ENCODE assay signal across 8 cellular contexts in genomic region chr22:50209893-50210292, GRCh38. TPM values are rescaled to one million over a fixed set of nuclear protein-coding genes. Genes with fewer than 3 reads are reported as not detected.
DNase-seq lines count a peak whose midpoint lies in the region; ATAC-seq and TF ChIP-seq lines count a peak whose summit lies in the region.

No MANE protein-coding gene starts in this region.

- H3K4me3 ChIP-seq in BLaER1 treated with 17β-estradiol and CSF1 and Interleukin-3, amounts not matched to agents 10 nM and 100 nM = no peak overlapping the region
- H3K4me3 ChIP-seq in H7 (ENCODE audit: insufficient read depth, low read depth, low read length) (no peak overlapping the region), RWPE2 (ENCODE audit: severe bottlenecking) (no peak overlapping the region), heart left ventricle (no peak overlapping the region), gastrocnemius medialis (no peak overlapping the region)

- no peaks in the 10 kb centered on the region for H3K27me3 ChIP-seq in BLaER1 treated with 17β-estradiol and CSF1 and Interleukin-3, amounts not matched to agents 10 nM and 100 nM
- H3K27me3 ChIP-seq in H7 (ENCODE audit: control insufficient read depth, insufficient read depth, low read length) (no peaks in the 10 kb centered on the region), RWPE2 (ENCODE audit: insufficient read depth, poor library complexity, severe bottlenecking) (no peaks in the 10 kb centered on the region), heart left ventricle (no peaks in the 10 kb centered on the region), gastrocnemius medialis (no peaks in the 10 kb centered on the region)

- no peak for TF ChIP-seq POLR2A in heart left ventricle (IDR thresholded peaks at IDR 0.05)
- no peak for TF ChIP-seq POLR2A in gastrocnemius medialis (IDR thresholded peaks at IDR 0.05)

- H3K27ac ChIP-seq in BLaER1 treated with 17β-estradiol and CSF1 and Interleukin-3, amounts not matched to agents 10 nM and 100 nM = no peak overlapping the region
- H3K27ac ChIP-seq in RWPE2 (ENCODE audit: poor library complexity, severe bottlenecking) = no peak overlapping the region
- H3K27ac ChIP-seq in heart left ventricle = no peak overlapping the region
- peak overlapping the region in 1 of 4 donors; percentile 83 for H3K27ac ChIP-seq in gastrocnemius medialis

- intact Hi-C loops in heart left ventricle (cut with DNase I) (loop anchor here in 9 of 10 donors (1.0 to 5.0 kb wide), 5 partner anchors 61 to 278 kb away; no protein-coding TSS in a partner anchor), gastrocnemius medialis (cut with DNase I; ENCODE audit: low total_unique reads) (loop anchor here (5.0 to 10.0 kb wide), 3 partner anchors 42 to 275 kb away; partner anchors contain the start of gene HDAC10)

- 0 out of 22 replicates have a peak overlapping the region, but pooled peaks of 1 of the 11 experiments have one; percentile 8 for H3K9ac ChIP-seq in BLaER1 treated with 17β-estradiol and CSF1 and Interleukin-3, amounts not matched to agents 10 nM and 100 nM

- WGBS in heart left ventricle, 4 donors = 55 to 66% (median 62%) methylated on average over 19 to 20 of the region's 20 CpGs

- H3K9me3 Mint-ChIP-seq in activated naive CD4-positive, alpha-beta T cell treated with anti-CD3 and anti-CD28 coated beads, Interleukin-2, amount 50 U/mL, for 72 hours = no peaks in the 10 kb centered on the region

- DNase-seq in H7 (peak; percentile 93), RWPE2 (ENCODE audit: low spot score) (no peak), heart left ventricle (peak in 3 of 5 donors; percentile 69 to 80 (median 78)), gastrocnemius medialis (peak in 1 of 2 donors; percentile 64), amniotic stem cell (lab: John Stamatoyannopoulos, UW) (no peak), NCI-H2107 (lab: John Stamatoyannopoulos, UW) (no peak)
- peak; percentile 63 to 74 for DNase-seq in activated naive CD4-positive, alpha-beta T cell treated with anti-CD3 and anti-CD28 coated beads, Interleukin-2, amount 50 U/mL, for 72 hours (ENCODE audit: low spot score in 2 of 2)

- H3K4me1 ChIP-seq in BLaER1 treated with 17β-estradiol and CSF1 and Interleukin-3, amounts not matched to agents 10 nM and 100 nM = peaks cover 29 to 55% (median 50%) of the 10 kb centered on the region in 10 experiments
- no peaks in the 10 kb centered on the region for H3K4me1 ChIP-seq in RWPE2 (ENCODE audit: insufficient read depth, poor library complexity, severe bottlenecking)
- peaks cover 0 to 33% (median 20%) of the 10 kb centered on the region in 12 donors for H3K4me1 ChIP-seq in heart left ventricle
- H3K4me1 ChIP-seq in gastrocnemius medialis = peaks cover 20 to 26% of the 10 kb centered on the region in 2 donors

- ATAC-seq in RWPE2 (ENCODE audit: low read depth) (peak; percentile 50; the same call in 1 of the 3 replicates), heart left ventricle (peak in 3 of 4 donors; percentile 23 to 35 (median 29)), gastrocnemius medialis (peak in 1 of 2 donors; percentile 19)
- peak; percentile 68 to 71 for ATAC-seq in activated naive CD4-positive, alpha-beta T cell treated with anti-CD3 and anti-CD28 coated beads, Interleukin-2, amount 50 U/mL, for 72 hours

- in situ Hi-C loops in gastrocnemius medialis (cut with MboI; ENCODE audit: low sequenced_read_pairs in 4 of 4) = loop anchor here in 1 of 4 donors (10.0 kb wide), 1 partner anchor 275 kb away; no protein-coding TSS in a partner anchor

- H3K36me3 ChIP-seq in BLaER1 treated with 17β-estradiol and CSF1 and Interleukin-3, amounts not matched to agents 10 nM and 100 nM = peaks cover 58 to 95% (median 70%) of the 10 kb centered on the region in 11 experiments
- H3K36me3 ChIP-seq in H7 (replicated peaks; ENCODE audit: control insufficient read depth, insufficient read depth, low read length) (peaks cover 7% of the 10 kb centered on the region), RWPE2 (ENCODE audit: low read depth) (peaks cover 74% of the 10 kb centered on the region), heart left ventricle (peaks cover 0 to 85% (median 72%) of the 10 kb centered on the region in 9 donors), gastrocnemius medialis (peaks cover 0 to 50% of the 10 kb centered on the region in 2 donors)

- peaks cover 0 to 3% of the 10 kb centered on the region in 2 donors for H3K36me3 Mint-ChIP-seq in activated naive CD4-positive, alpha-beta T cell treated with anti-CD3 and anti-CD28 coated beads, Interleukin-2, amount 50 U/mL, for 72 hours

- no peaks in the 10 kb centered on the region for H3K9me3 ChIP-seq in BLaER1 treated with 17β-estradiol and CSF1 and Interleukin-3, amounts not matched to agents 10 nM and 100 nM (replicated peaks in 1 of 11)
- H3K9me3 ChIP-seq in RWPE2 (ENCODE audit: severe bottlenecking) = no peaks in the 10 kb centered on the region
- no peaks in the 10 kb centered on the region for H3K9me3 ChIP-seq in heart left ventricle
- no peaks in the 10 kb centered on the region for H3K9me3 ChIP-seq in gastrocnemius medialis

- peak overlapping the region; percentile 37 to 77 for H3K27ac Mint-ChIP-seq in activated naive CD4-positive, alpha-beta T cell treated with anti-CD3 and anti-CD28 coated beads, Interleukin-2, amount 50 U/mL, for 72 hours

- H4K20me1 ChIP-seq in BLaER1 treated with 17β-estradiol and CSF1 and Interleukin-3, amounts not matched to agents 10 nM and 100 nM = peaks cover 97 to 100% (median 100%) of the 10 kb centered on the region in 11 experiments

- TF ChIP-seq CTCF in RWPE2 (IDR thresholded peaks at IDR 0.05; ENCODE audit: poor library complexity, severe bottlenecking) (peak; percentile 86), heart left ventricle (IDR thresholded peaks at IDR 0.05) (peak; percentile 74 to 87 (median 80)), gastrocnemius medialis (IDR thresholded peaks at IDR 0.05 in 4 of 5, conservative IDR thresholded peaks at IDR 0.05 in 1 of 5) (peak; percentile 54 to 87 (median 77))

- H3K4me2 ChIP-seq in BLaER1 treated with 17β-estradiol and CSF1 and Interleukin-3, amounts not matched to agents 10 nM and 100 nM = peak overlapping the region in 7 of 11 experiments; percentile 23 to 96 (median 58); a peak in 11 of 22 replicates

RNA-seq across cellular contexts. Expression of gene SELENOO, which starts 9.1 kb away (rescaled TPM):
- 27.8 and 29.9 TPM in 2 replicates for total RNA-seq in H7 (2014; rRNA removed; shearing (Covaris generic))
- 10 to 100 TPM; 22.5 to 23.4 TPM for total RNA-seq in activated naive CD4-positive, alpha-beta T cell treated with anti-CD3 and anti-CD28 coated beads, Interleukin-2, amount 50 U/mL, for 72 hours
- total RNA-seq in heart left ventricle = 10 to 100 TPM; 10.4 to 23.8 (median 12.8) TPM
- 10 to 100 TPM; 16.0 to 20.4 TPM for polyA plus RNA-seq in heart left ventricle
- 10 to 100 TPM; 26.4 to 54.9 (median 34.0) TPM for total RNA-seq in gastrocnemius medialis

RNA-seq across cellular contexts. Expression of gene TRABD, which starts 24.2 kb away (rescaled TPM):
- 83.1 and 84.6 TPM in 2 replicates for total RNA-seq in H7 (2014; rRNA removed; shearing (Covaris generic))
- 10 to 100 TPM; 84.4 to 98.2 TPM for total RNA-seq in activated naive CD4-positive, alpha-beta T cell treated with anti-CD3 and anti-CD28 coated beads, Interleukin-2, amount 50 U/mL, for 72 hours
- total RNA-seq in heart left ventricle (10 to 100 TPM; 14.3 to 28.1 (median 17.5) TPM), gastrocnemius medialis (10 to 100 TPM; 21.4 to 30.3 (median 24.5) TPM)
- 10 to 100 TPM; 25.8 to 32.9 TPM for polyA plus RNA-seq in heart left ventricle

RNA-seq across cellular contexts. Expression of gene TUBGCP6, which starts 34.9 kb away (rescaled TPM):
- 24.0 and 31.6 TPM in 2 replicates for total RNA-seq in H7 (2014; rRNA removed; shearing (Covaris generic))
- 10 to 100 TPM; 49.6 to 50.9 TPM for total RNA-seq in activated naive CD4-positive, alpha-beta T cell treated with anti-CD3 and anti-CD28 coated beads, Interleukin-2, amount 50 U/mL, for 72 hours
- total RNA-seq in heart left ventricle (10 to 100 TPM; 14.1 to 28.8 (median 18.1) TPM), gastrocnemius medialis (10 to 100 TPM; 18.7 to 27.4 (median 19.2) TPM)
- 10 to 100 TPM; 11.6 to 17.7 TPM for polyA plus RNA-seq in heart left ventricle

RNA-seq across cellular contexts. Expression of gene PANX2, which starts 39.4 kb away (rescaled TPM):
- 2.2 and 2.6 TPM in 2 replicates for total RNA-seq in H7 (2014; rRNA removed; shearing (Covaris generic))
- total RNA-seq in activated naive CD4-positive, alpha-beta T cell treated with anti-CD3 and anti-CD28 coated beads, Interleukin-2, amount 50 U/mL, for 72 hours = 1 to 10 TPM; 2.1 to 2.5 TPM
- under 1 TPM in 5 of 9 donors, not detected in 4; 0.08 to 0.77 (median 0.56) TPM for total RNA-seq in heart left ventricle
- under 1 TPM in 1 of 2 donors, not detected in 1; 0.08 TPM for polyA plus RNA-seq in heart left ventricle
- under 1 TPM in 2 of 4 donors, not detected in 2; 0.40 to 0.83 TPM for total RNA-seq in gastrocnemius medialis

RNA-seq across cellular contexts. Expression of gene HDAC10, which starts 41.2 kb away (rescaled TPM):
- total RNA-seq in H7 (2014; rRNA removed; shearing (Covaris generic)) = 15.7 and 22.4 TPM in 2 replicates
- 10 to 100 TPM; 43.7 to 67.3 TPM for total RNA-seq in activated naive CD4-positive, alpha-beta T cell treated with anti-CD3 and anti-CD28 coated beads, Interleukin-2, amount 50 U/mL, for 72 hours
- total RNA-seq in heart left ventricle (10 to 100 TPM in 6 of 9 donors, 1 to 10 TPM in 3; 6.8 to 22.4 (median 10.9) TPM), gastrocnemius medialis (10 to 100 TPM in 2 of 4 donors, 1 to 10 TPM in 2; 4.1 to 24.9 (median 8.6) TPM)
- polyA plus RNA-seq in heart left ventricle = 1 to 10 TPM; 6.2 to 10.0 TPM

Comparison
In these comparisons a context has a peak if more than half of its experiments do, and no peak if none do; other contexts are left out.
1. DNase-seq: peak in H7 (single experiment), activated naive CD4-positive, alpha-beta T cell treated with anti-CD3 and anti-CD28 coated beads, Interleukin-2, amount 50 U/mL, for 72 hours (2 of 2) and heart left ventricle (3 of 5); none in RWPE2 (single experiment), amniotic stem cell (single experiment) and NCI-H2107 (single experiment).
2. Peak in every context shown above with its lines, with median percentiles within 50 percentile points of each other: CTCF ChIP-seq.